ENCODE assay signal across 11 cellular contexts in the genomic region with DNA sequence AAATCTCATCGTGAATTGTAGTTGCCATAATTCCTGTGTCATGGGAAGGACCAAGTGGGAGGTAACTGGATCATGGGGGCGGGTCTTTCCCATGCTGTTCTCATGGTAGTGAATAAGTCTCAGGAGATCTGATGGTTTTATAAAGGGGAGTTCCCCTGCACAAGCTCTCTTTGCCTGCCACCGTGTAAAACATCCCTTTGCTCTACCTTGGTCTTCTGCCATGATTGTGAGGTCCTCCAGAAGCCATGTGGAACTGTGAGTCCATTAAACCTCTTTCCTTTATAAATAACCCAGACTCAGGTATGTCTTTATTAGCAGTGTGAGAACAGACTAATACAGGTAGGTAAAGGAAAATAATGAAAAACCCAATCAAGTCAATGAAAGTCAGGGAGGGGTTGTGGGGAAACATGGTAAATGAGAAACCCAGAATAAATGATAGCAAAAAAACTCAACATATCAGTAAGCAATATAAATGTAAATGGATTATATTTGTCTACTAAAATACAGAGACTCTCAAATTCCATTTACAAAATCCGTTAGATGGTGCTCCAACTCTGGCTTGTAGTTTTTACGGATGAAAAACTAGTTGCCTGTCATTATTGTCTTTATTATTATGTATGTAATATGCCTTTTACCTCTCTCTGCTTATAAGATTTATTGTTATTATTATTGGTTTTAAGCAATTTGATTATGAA.
"Had no signal": no experiment of that assay in that cellular context is flagged by ENCODE, and none has a peak within 500 bp of the region (broad histone marks: within the 10 kb centered on the region; RNA-seq: fewer than 3 reads in every experiment).

No MANE protein-coding gene starts in this region.

- ATAC-seq: GM23338, HCT116 had no signal

- H3K9me3 ChIP-seq: HAP-1 had no signal

- DNase-seq: GM23248, GOT3, H7, H9, HCEC 1CT, HFFc6 had no signal

- H3K4me2 ChIP-seq: GM23338 had no signal

- H3K9ac ChIP-seq: GM23248 had no signal

- H3K36me3 ChIP-seq: HAP-1 had no signal

- H3K27ac ChIP-seq: GM23248 had no signal

- H3K4me3 ChIP-seq: GM23248, GM23338, HAP-1 had no signal

- H2AFZ ChIP-seq: GM23248, GM23338 had no signal

- FAIRE-seq: H1, H54 had no signal
